Comparison of ENCODE assay signal across 20 cellular contexts in genomic region chr6:37546141-37546871, GRCh38. TPM values are rescaled to one million over a fixed set of nuclear protein-coding genes. Genes with fewer than 3 reads are reported as not detected.
DNase-seq lines count a peak whose midpoint lies in the region; ATAC-seq and TF ChIP-seq lines count a peak whose summit lies in the region.
"Had no signal": no experiment of that assay in that cellular context is flagged by ENCODE, and none has a peak within 500 bp of the region (broad histone marks: within the 10 kb centered on the region; RNA-seq: fewer than 3 reads in every experiment).

No MANE protein-coding gene starts in this region.

- H3K9ac ChIP-seq in PC-3 (ENCODE audit: low read length) = no peak overlapping the region

- H3K4me1 Mint-ChIP-seq in activated CD4-positive, alpha-beta T cell treated with anti-CD3 and anti-CD28 coated beads for 36 hours = peaks cover 24% of the 10 kb centered on the region
- H3K4me1 Mint-ChIP-seq in activated B cell treated with CpG ODN at 0.5 μM for 24 hours (peaks cover 73% of the 10 kb centered on the region), naive B cell (peaks cover 66 to 91% (median 70%) of the 10 kb centered on the region in 3 donors)

- H3K79me2 ChIP-seq in PC-3 (ENCODE audit: low read length) = no peaks in the 10 kb centered on the region

- H2AFZ ChIP-seq in PC-3 (ENCODE audit: low read length) = no peak overlapping the region

- intact Hi-C loops in activated CD4-positive, alpha-beta T cell treated with anti-CD3 and anti-CD28 coated beads for 36 hours (cut with DNase I, micrococcal nuclease) = no loop called here
- intact Hi-C loops in activated B cell treated with CpG ODN at 0.5 μM for 24 hours (cut with micrococcal nuclease) = loop anchor here (2.0 kb wide), 1 partner anchor 16 kb away; no protein-coding TSS in a partner anchor
- intact Hi-C loops in PC-3 (cut with micrococcal nuclease) = no loop called here

- no peak overlapping the region for H3K4me3 ChIP-seq in H7 (ENCODE audit: insufficient read depth, low read depth, low read length)
- H3K4me3 ChIP-seq in PC-3 (ENCODE audit: low read length) = no peak overlapping the region
- H3K4me3 ChIP-seq: colonic mucosa, gastroesophageal sphincter, lower lobe of right lung, prostate gland had no signal

- H3K4me2 ChIP-seq in PC-3 (ENCODE audit: low read length) = no peak overlapping the region

- no peaks in the 10 kb centered on the region for H3K9me3 ChIP-seq in PC-3 (ENCODE audit: low read length)
- H3K9me3 ChIP-seq: colonic mucosa, gastroesophageal sphincter, lower lobe of right lung, prostate gland had no signal

- no TSS peak for BruUV-seq in PC-3 (replicated peaks; lab: Mats Ljungman, UMichigan)

- CTCF ChIA-PET in activated CD4-positive, alpha-beta T cell treated with anti-CD3 and anti-CD28 coated beads for 36 hours (lab: Charles Lee) = interaction anchor here (0.7 kb wide), 1 partner anchor 108 kb away, joined by 4 read pairs; no protein-coding TSS in a partner anchor
- CTCF ChIA-PET in activated B cell treated with CpG ODN at 0.5 μM for 24 hours (lab: Charles Lee) = interaction anchor here (1.8 kb wide), 1 partner anchor 11 kb away, joined by 7 read pairs; no protein-coding TSS in a partner anchor
- CTCF ChIA-PET in PC-3 (lab: Charles Lee) = no interaction called here

- H3K4me3 Mint-ChIP-seq in activated CD4-positive, alpha-beta T cell treated with anti-CD3 and anti-CD28 coated beads for 36 hours = no peak overlapping the region
- H3K4me3 Mint-ChIP-seq in activated B cell treated with CpG ODN at 0.5 μM for 24 hours (no peak overlapping the region), naive B cell (peak overlapping the region in 4 of 8 donors; percentile 16 to 59 (median 39))

- no peak overlapping the region for H3K27ac ChIP-seq in PC-3 (ENCODE audit: low read length)
- H3K27ac ChIP-seq: colonic mucosa, gastroesophageal sphincter, lower lobe of right lung, prostate gland had no signal

- POLR2A ChIA-PET in activated CD4-positive, alpha-beta T cell treated with anti-CD3 and anti-CD28 coated beads for 36 hours (lab: Charles Lee) = no interaction called here
- POLR2A ChIA-PET in activated B cell treated with CpG ODN at 0.5 μM for 24 hours (lab: Charles Lee) (interaction anchor here (0.7 to 2.3 kb wide), 2 partner anchors 16 to 51 kb away, joined by 3 to 8 read pairs; no protein-coding TSS in a partner anchor), PC-3 (lab: Charles Lee; ENCODE audit: unreplicated experiment) (no interaction called here)

- ATAC-seq in activated CD4-positive, alpha-beta T cell treated with anti-CD3 and anti-CD28 coated beads for 36 hours = no peak
- ATAC-seq in activated B cell treated with CpG ODN at 0.5 μM for 24 hours (ENCODE audit: low read depth) = no peak
- no peak for ATAC-seq in naive B cell (ENCODE audit: low read depth in 2 of 2)
- ATAC-seq in PC-3 = no peak; the same call in 1 of the 2 replicates
- ATAC-seq: gastroesophageal sphincter; lower lobe of right lung; naive thymus-derived CD8-positive, alpha-beta T cell; SK-N-SH treated with all-trans-retinoic acid at 6 μM for 48 hours had no signal

- peaks cover 2% of the 10 kb centered on the region for H3K27me3 Mint-ChIP-seq in activated CD4-positive, alpha-beta T cell treated with anti-CD3 and anti-CD28 coated beads for 36 hours
- H3K27me3 Mint-ChIP-seq in activated B cell treated with CpG ODN at 0.5 μM for 24 hours (no peaks in the 10 kb centered on the region), naive B cell (no peaks in the 10 kb centered on the region)
- H3K27me3 Mint-ChIP-seq: naive thymus-derived CD8-positive, alpha-beta T cell had no signal

- H3K27ac Mint-ChIP-seq in activated CD4-positive, alpha-beta T cell treated with anti-CD3 and anti-CD28 coated beads for 36 hours = no peak overlapping the region
- H3K27ac Mint-ChIP-seq in activated B cell treated with CpG ODN at 0.5 μM for 24 hours = peak overlapping the region; percentile 66
- H3K27ac Mint-ChIP-seq in naive B cell = peak overlapping the region in 4 of 6 donors; percentile 57 to 89 (median 78)

- TF ChIP-seq CTCF in activated B cell treated with CpG ODN at 0.5 μM for 24 hours (IDR thresholded peaks at IDR 0.05) = no peak
- no peak for TF ChIP-seq CTCF in PC-3 (conservative IDR thresholded peaks at IDR 0.05; ENCODE audit: low read depth, low read length)

- no peaks in the 10 kb centered on the region for H3K36me3 Mint-ChIP-seq in activated CD4-positive, alpha-beta T cell treated with anti-CD3 and anti-CD28 coated beads for 36 hours (ENCODE audit: low read depth)
- H3K36me3 Mint-ChIP-seq in activated B cell treated with CpG ODN at 0.5 μM for 24 hours (ENCODE audit: low read depth) (no peaks in the 10 kb centered on the region), naive B cell (no peaks in the 10 kb centered on the region)
- H3K36me3 Mint-ChIP-seq: immature natural killer cell; naive thymus-derived CD8-positive, alpha-beta T cell had no signal

- H3K9me3 Mint-ChIP-seq in activated CD4-positive, alpha-beta T cell treated with anti-CD3 and anti-CD28 coated beads for 36 hours (ENCODE audit: low read depth) = no peaks in the 10 kb centered on the region
- H3K9me3 Mint-ChIP-seq in activated B cell treated with CpG ODN at 0.5 μM for 24 hours = no peaks in the 10 kb centered on the region
- no peaks in the 10 kb centered on the region for H3K9me3 Mint-ChIP-seq in naive B cell
- H3K9me3 Mint-ChIP-seq: naive thymus-derived CD8-positive, alpha-beta T cell had no signal

- H3K36me3 ChIP-seq in H7 (replicated peaks; ENCODE audit: control insufficient read depth, insufficient read depth, low read length) = no peaks in the 10 kb centered on the region
- H3K36me3 ChIP-seq in PC-3 (ENCODE audit: low read depth, low read length) = no peaks in the 10 kb centered on the region
- H3K36me3 ChIP-seq: colonic mucosa, gastroesophageal sphincter, lower lobe of right lung, prostate gland had no signal

- no peaks in the 10 kb centered on the region for H3K27me3 ChIP-seq in H7 (ENCODE audit: control insufficient read depth, insufficient read depth, low read length)
- H3K27me3 ChIP-seq in PC-3 (ENCODE audit: low read length) = no peaks in the 10 kb centered on the region
- H3K27me3 ChIP-seq: colonic mucosa had no signal

- no peaks in the 10 kb centered on the region for H3K9me2 ChIP-seq in PC-3 (replicated peaks; ENCODE audit: low read length)

- peaks cover 32% of the 10 kb centered on the region for H3K4me1 ChIP-seq in PC-3 (ENCODE audit: insufficient read depth, low read length)
- H3K4me1 ChIP-seq: colonic mucosa, gastroesophageal sphincter, lower lobe of right lung, prostate gland had no signal

- DNase-seq in activated CD4-positive, alpha-beta T cell treated with anti-CD3 and anti-CD28 coated beads for 36 hours = peak; percentile 46
- DNase-seq in activated CD4-positive, alpha-beta T cell treated with anti-CD3 and anti-CD28 coated beads for 4 hours = no peak
- peak; percentile 71 for DNase-seq in H7
- DNase-seq in activated B cell treated with CpG ODN at 0.5 μM for 24 hours = no peak
- no peak for DNase-seq in naive B cell
- DNase-seq in cerebellum (ENCODE audit: low spot score) = no peak
- no peak for DNase-seq in PC-3
- DNase-seq in activated gamma-delta T cell (lab: John Stamatoyannopoulos, UW) = no peak
- DNase-seq: activated effector memory CD4-positive, alpha-beta T cell treated with anti-CD3 and anti-CD28 coated beads, Interleukin-2, amount 50 U/mL, for 16 hours; aorta; colonic mucosa; DND-41; immature natural killer cell; lower lobe of right lung; naive thymus-derived CD8-positive, alpha-beta T cell; NCI-H187; stimulated activated CD4-positive, alpha-beta T cell treated with anti-CD3 and anti-CD28 coated beads, Interleukin-12 subunit alpha, Interleukin-12 subunit beta, amount 100 ng/mL, for 4 hours had no signal

- H3F3A ChIP-seq in PC-3 (ENCODE audit: low read length, unreplicated experiment) = no peaks in the 10 kb centered on the region

- H4K20me1 ChIP-seq in PC-3 (ENCODE audit: low read length) = no peaks in the 10 kb centered on the region

RNA-seq across cellular contexts. Expression of gene CCDC167, which starts 46.6 kb away (rescaled TPM):
- 10 to 100 TPM; 55.3 to 60.3 TPM for total RNA-seq in activated CD4-positive, alpha-beta T cell treated with anti-CD3 and anti-CD28 coated beads for 36 hours
- 29.5 and 52.4 TPM in 2 replicates for total RNA-seq in H7 (2014; rRNA removed; shearing (Covaris generic))
- total RNA-seq in activated B cell treated with CpG ODN at 0.5 μM for 24 hours (18.4 and 25.9 TPM in 2 replicates), cerebellum (11.7 TPM), PC-3 (2014; rRNA removed) (54.1 and 56.9 TPM in 2 replicates)
- polyA plus RNA-seq in naive B cell (ENCODE audit: low read depth in 6 of 6) = 10 to 100 TPM; 35.2 to 61.3 (median 52.4) TPM

Comparison
In these comparisons a context has a peak if more than half of its experiments do, and no peak if none do; other contexts are left out.
1. DNase-seq: peak in activated CD4-positive, alpha-beta T cell treated with anti-CD3 and anti-CD28 coated beads for 36 hours (single experiment) and H7 (single experiment); none in activated CD4-positive, alpha-beta T cell treated with anti-CD3 and anti-CD28 coated beads for 4 hours (0 of 2), activated B cell treated with CpG ODN at 0.5 μM for 24 hours (single experiment), naive B cell (single experiment), cerebellum (single experiment), PC-3 (single experiment) and activated gamma-delta T cell (single experiment).